1 cellular context compared by ENCODE assay signal in genomic region chr20:35539756-35540212, GRCh38.
A peak's percentile ranks its signal among the peaks of the same experiment; 100 is the strongest.
TF ChIP-seq lines count a peak whose summit lies in the region.

No MANE protein-coding gene starts in this region.

TF ChIP-seq in HepG2, 621 proteins besides CTCF, POLR2A, EP300 and RAD21 (continues in another document):
- TF ChIP-seq PHF5A (CRISPR knock-in tag; IDR thresholded peaks at IDR 0.05; ENCODE audit: low read depth, unreplicated experiment), result no peak
- no peak for TF ChIP-seq ZBTB10 (CRISPR knock-in tag; IDR thresholded peaks at IDR 0.05; ENCODE audit: borderline replicate concordance)
- no peak for TF ChIP-seq FOXA1 (IDR thresholded peaks at IDR 0.05)
- TF ChIP-seq FOXA1 (CRISPR knock-in tag; IDR thresholded peaks at IDR 0.05), result no peak
- no peak; the same call in 1 of the 2 replicates for TF ChIP-seq ZBTB38 (CRISPR knock-in tag; IDR thresholded peaks at IDR 0.05)
- TF ChIP-seq PATZ1 (CRISPR knock-in tag; IDR thresholded peaks at IDR 0.05), result no peak
- TF ChIP-seq HNRNPK (IDR thresholded peaks at IDR 0.05; ENCODE audit: low read depth, low read length, poor library complexity, severe bottlenecking), result no peak
- TF ChIP-seq GABPA (IDR thresholded peaks at IDR 0.05; ENCODE audit: low read depth, low read length), result peak; percentile 43
- TF ChIP-seq GABPA (CRISPR knock-in tag; IDR thresholded peaks at IDR 0.05; ENCODE audit: low read depth), result peak; percentile 84
- TF ChIP-seq ZNF550 (CRISPR knock-in tag; IDR thresholded peaks at IDR 0.05; ENCODE audit: borderline replicate concordance), result no peak
- no peak for TF ChIP-seq KLF12 (CRISPR knock-in tag; IDR thresholded peaks at IDR 0.05; ENCODE audit: borderline replicate concordance)
- TF ChIP-seq RFXANK (CRISPR knock-in tag; IDR thresholded peaks at IDR 0.05), result 0 out of 2 replicates have a peak, but pooled peaks have one; percentile 27
- TF ChIP-seq BRCA1 (CRISPR knock-in tag; IDR thresholded peaks at IDR 0.05), result no peak
- peak; percentile 74 for TF ChIP-seq POLR2G (IDR thresholded peaks at IDR 0.05; ENCODE audit: low read depth, low read length)
- TF ChIP-seq JDP2 (CRISPR knock-in tag; IDR thresholded peaks at IDR 0.05; ENCODE audit: borderline replicate concordance), result no peak
- no peak for TF ChIP-seq ZNF143 (CRISPR knock-in tag; IDR thresholded peaks at IDR 0.05)
- no peak for TF ChIP-seq ZNF530 (CRISPR knock-in tag; IDR thresholded peaks at IDR 0.05; ENCODE audit: low read depth)
- no peak for TF ChIP-seq ZFP41 (CRISPR knock-in tag; IDR thresholded peaks at IDR 0.05; ENCODE audit: borderline replicate concordance)
- no peak for TF ChIP-seq FUBP1 (CRISPR knock-in tag; IDR thresholded peaks at IDR 0.05; ENCODE audit: borderline replicate concordance)
- no peak for TF ChIP-seq GTF3A (CRISPR knock-in tag; conservative IDR thresholded peaks at IDR 0.05)
- no peak for TF ChIP-seq ZNF18 (CRISPR knock-in tag; IDR thresholded peaks at IDR 0.05; ENCODE audit: insufficient replicate concordance)
- peak; percentile 63; the same call in 1 of the 2 replicates for TF ChIP-seq ZSCAN12 (CRISPR knock-in tag; IDR thresholded peaks at IDR 0.05)
- no peak for TF ChIP-seq ZHX2 (IDR thresholded peaks at IDR 0.05; ENCODE audit: low read depth)
- no peak for TF ChIP-seq ZHX2 (CRISPR knock-in tag; IDR thresholded peaks at IDR 0.05; ENCODE audit: borderline replicate concordance)
- TF ChIP-seq ZNF713 (CRISPR knock-in tag; IDR thresholded peaks at IDR 0.05), result no peak
- peak; percentile 71 for TF ChIP-seq ZFX (CRISPR knock-in tag; IDR thresholded peaks at IDR 0.05; ENCODE audit: low read depth)
- no peak for TF ChIP-seq HINFP (CRISPR knock-in tag; IDR thresholded peaks at IDR 0.05; ENCODE audit: low read depth)
- no peak for TF ChIP-seq GPBP1L1 (CRISPR knock-in tag; IDR thresholded peaks at IDR 0.05)
- TF ChIP-seq ZSCAN20 (CRISPR knock-in tag; IDR thresholded peaks at IDR 0.05; ENCODE audit: borderline replicate concordance), result no peak
- TF ChIP-seq FOXP4 (CRISPR knock-in tag; IDR thresholded peaks at IDR 0.05), result no peak
- no peak for TF ChIP-seq ZNF7 (CRISPR knock-in tag; IDR thresholded peaks at IDR 0.05)
- TF ChIP-seq BRD4 (CRISPR knock-in tag; IDR thresholded peaks at IDR 0.05), result no peak
- no peak; the same call in 1 of the 2 replicates for TF ChIP-seq SNAPC2 (CRISPR knock-in tag; IDR thresholded peaks at IDR 0.05)
- TF ChIP-seq ZZZ3 (CRISPR knock-in tag; IDR thresholded peaks at IDR 0.05; ENCODE audit: borderline replicate concordance), result no peak
- no peak for TF ChIP-seq AHR (CRISPR knock-in tag; IDR thresholded peaks at IDR 0.05)
- TF ChIP-seq ZNF619 (CRISPR knock-in tag; IDR thresholded peaks at IDR 0.05), result no peak
- peak; percentile 63; the same call in 1 of the 2 replicates for TF ChIP-seq IKZF5 (CRISPR knock-in tag; IDR thresholded peaks at IDR 0.05)
- TF ChIP-seq ZNF124 (CRISPR knock-in tag; IDR thresholded peaks at IDR 0.05), result no peak
- no peak for TF ChIP-seq DNMT1 (CRISPR knock-in tag; IDR thresholded peaks at IDR 0.05)
- TF ChIP-seq POLR2AphosphoS5 (IDR thresholded peaks at IDR 0.05; ENCODE audit: low read depth, low read length), result peak; percentile 87
- peak; percentile 64; the same call in 1 of the 2 replicates for TF ChIP-seq ERF (CRISPR knock-in tag; IDR thresholded peaks at IDR 0.05)
- no peak for TF ChIP-seq SETDB1 (CRISPR knock-in tag; IDR thresholded peaks at IDR 0.05; ENCODE audit: borderline replicate concordance)
